In the genomic region with DNA sequence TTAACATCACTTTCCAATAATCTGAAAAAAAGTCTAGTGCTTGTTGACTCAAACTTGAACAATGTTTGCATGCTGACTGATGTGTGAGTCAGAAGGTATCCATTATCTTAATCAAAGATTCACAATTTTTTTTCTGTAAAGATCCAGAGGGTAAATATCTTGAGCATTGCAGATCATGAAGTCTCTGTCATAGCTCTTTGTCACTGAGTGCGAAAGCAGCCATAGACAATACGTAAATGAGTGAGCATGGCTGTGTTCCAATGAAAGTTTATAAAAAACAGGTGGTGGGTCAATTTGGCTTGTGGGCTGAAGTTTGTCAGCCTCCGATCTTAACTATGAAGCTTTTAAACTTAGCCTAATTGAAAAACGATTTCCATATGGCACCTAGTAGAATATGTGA, we compare ENCODE assay signal across 1 cellular context.
TF ChIP-seq lines count a peak whose summit lies in the region.

No MANE protein-coding gene starts in this region.

TF ChIP-seq in HCT116, 20 proteins besides CTCF, POLR2A, EP300 and RAD21 (continued from another document):
- no peak for TF ChIP-seq ZBTB33 (IDR thresholded peaks at IDR 0.05; ENCODE audit: extremely low read depth, insufficient replicate concordance, low read length)
- TF ChIP-seq TCF7L2 (IDR thresholded peaks at IDR 0.05; ENCODE audit: borderline replicate concordance, extremely low read depth, insufficient read depth, insufficient read length), result no peak
- TF ChIP-seq ZFX (IDR thresholded peaks at IDR 0.05), result no peak
- TF ChIP-seq SP1 (IDR thresholded peaks at IDR 0.05; ENCODE audit: low read depth), result peak; percentile 57
- TF ChIP-seq EZH2 (IDR thresholded peaks at IDR 0.05), result no peak
- peak; percentile 79 for TF ChIP-seq JUND (IDR thresholded peaks at IDR 0.05)
- TF ChIP-seq EGR1 (IDR thresholded peaks at IDR 0.05; ENCODE audit: low read depth), result no peak
- TF ChIP-seq EZH2phosphoT487 (IDR thresholded peaks at IDR 0.05; ENCODE audit: borderline replicate concordance), result no peak
- TF ChIP-seq CEBPB (IDR thresholded peaks at IDR 0.05; ENCODE audit: low read depth), result no peak
